8 cellular contexts compared by ENCODE assay signal in the genomic region with DNA sequence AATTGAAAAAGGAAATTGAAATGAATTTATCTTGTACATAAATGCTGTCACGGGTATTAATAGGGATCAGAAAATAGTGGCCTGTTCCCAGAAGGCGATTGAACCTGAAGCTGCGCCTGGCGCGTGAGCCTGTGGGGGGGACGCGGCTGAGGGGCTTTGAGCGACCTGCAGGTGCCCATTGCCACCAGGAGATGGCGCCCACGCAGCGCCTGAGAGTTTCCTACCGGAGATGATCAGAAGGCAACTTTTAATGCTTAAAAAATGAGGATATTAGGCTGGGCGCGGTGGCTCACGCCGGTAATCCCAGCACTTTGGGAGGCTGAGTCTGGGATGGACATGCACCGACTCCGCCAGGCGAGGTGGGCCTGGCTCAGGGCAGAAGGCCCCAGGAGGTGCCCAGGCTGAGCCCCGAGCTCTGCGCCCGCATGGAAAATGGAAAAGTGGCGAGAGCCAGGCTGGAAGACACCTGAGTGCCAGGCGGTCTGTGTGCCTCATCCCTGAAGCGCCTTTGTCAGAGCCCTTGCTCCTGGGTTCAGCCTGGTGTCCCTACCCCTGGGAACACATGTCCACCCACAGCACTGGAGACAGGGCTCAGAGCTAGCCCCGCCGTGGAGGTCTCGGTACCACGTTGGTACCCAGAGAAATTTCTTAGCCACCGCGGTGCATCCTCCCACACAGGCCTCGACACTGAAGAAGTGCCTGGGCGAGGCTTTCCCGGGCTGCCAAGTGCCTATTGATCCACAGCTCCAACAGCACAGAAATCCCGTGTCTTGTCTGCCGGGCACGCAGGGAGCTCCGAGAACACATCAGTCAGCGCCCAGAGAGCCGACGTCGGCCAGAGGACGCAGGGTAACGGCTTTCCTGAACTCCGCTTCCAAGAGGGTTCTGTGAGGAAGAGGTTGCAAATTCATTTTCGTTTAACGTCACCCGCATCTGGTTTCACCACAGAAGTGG.
A peak's percentile ranks its signal among the peaks of the same experiment; 100 is the strongest.
DNase-seq lines count a peak whose midpoint lies in the region; ATAC-seq and TF ChIP-seq lines count a peak whose summit lies in the region.

No MANE protein-coding gene starts in this region.

- no peak overlapping the region for H3K27ac Mint-ChIP-seq in activated CD8-positive, alpha-beta T cell treated with anti-CD3 and anti-CD28 coated beads for 36 hours
- no peak overlapping the region for H3K27ac Mint-ChIP-seq in endothelial cell (ENCODE audit: unreplicated experiment)

- CTCF ChIA-PET in activated CD8-positive, alpha-beta T cell treated with anti-CD3 and anti-CD28 coated beads for 36 hours (lab: Charles Lee) = interaction anchor here (0.7 to 2.2 kb wide), 16 partner anchors 11 to 273 kb away, joined by 3 to 13 read pairs (median 4); no protein-coding TSS in a partner anchor

- H3K27me3 Mint-ChIP-seq in activated CD8-positive, alpha-beta T cell treated with anti-CD3 and anti-CD28 coated beads for 36 hours = no peaks in the 10 kb centered on the region
- H3K27me3 Mint-ChIP-seq in endothelial cell (ENCODE audit: unreplicated experiment) = peaks cover 10% of the 10 kb centered on the region

- intact Hi-C loops in activated CD8-positive, alpha-beta T cell treated with anti-CD3 and anti-CD28 coated beads for 36 hours (cut with micrococcal nuclease) = loop anchor here (10.0 kb wide), 1 partner anchor 140 kb away; no protein-coding TSS in a partner anchor

- TF ChIP-seq CTCF in activated CD8-positive, alpha-beta T cell treated with anti-CD3 and anti-CD28 coated beads for 36 hours (IDR thresholded peaks at IDR 0.05) = peak; percentile 94
- TF ChIP-seq CTCF in endothelial cell (IDR thresholded peaks at IDR 0.05; ENCODE audit: unreplicated experiment) = peak; percentile 78

- no peaks in the 10 kb centered on the region for H3K9me3 Mint-ChIP-seq in activated CD8-positive, alpha-beta T cell treated with anti-CD3 and anti-CD28 coated beads for 36 hours
- H3K9me3 Mint-ChIP-seq in endothelial cell (ENCODE audit: unreplicated experiment) = no peaks in the 10 kb centered on the region

- ATAC-seq in activated CD8-positive, alpha-beta T cell treated with anti-CD3 and anti-CD28 coated beads for 36 hours = peak; percentile 84
- ATAC-seq in stimulated activated naive CD8-positive, alpha-beta T cell treated with anti-CD3 and anti-CD28 coated beads, Interleukin-15, Interleukin-2, amounts not matched to agents 100 U/mL and 50 U/mL, for 24 hours = peak; percentile 57
- no peak for ATAC-seq in GM21381 (IDR thresholded peaks at IDR 0.05; ENCODE audit: unreplicated experiment)

- no peaks in the 10 kb centered on the region for H3K36me3 Mint-ChIP-seq in activated CD8-positive, alpha-beta T cell treated with anti-CD3 and anti-CD28 coated beads for 36 hours (ENCODE audit: low read depth)
- H3K36me3 Mint-ChIP-seq in endothelial cell (ENCODE audit: low read depth, unreplicated experiment) = peaks cover 15% of the 10 kb centered on the region

- DNase-seq in activated gamma-delta T cell treated with Interleukin-2 at 50 U/mL for 16 hours (peak; percentile 40), activated gamma-delta T cell (lab: John Stamatoyannopoulos, UW) (no peak), NCI-H2227 (lab: John Stamatoyannopoulos, UW; ENCODE audit: unreplicated experiment) (peak; percentile 71), endothelial cell (ENCODE audit: low spot score) (peak; percentile 81), mucosa of gallbladder (ENCODE audit: low spot score) (peak; percentile 43)
- DNase-seq in activated CD8-positive, alpha-beta T cell treated with anti-CD3 and anti-CD28 coated beads for 36 hours = peak; percentile 73
- DNase-seq in stimulated activated naive CD8-positive, alpha-beta T cell treated with anti-CD3 and anti-CD28 coated beads, Interleukin-15, Interleukin-2, amounts not matched to agents 100 U/mL and 50 U/mL, for 24 hours = peak; percentile 72

- H3K4me3 Mint-ChIP-seq in activated CD8-positive, alpha-beta T cell treated with anti-CD3 and anti-CD28 coated beads for 36 hours = no peak overlapping the region
- H3K4me3 Mint-ChIP-seq in endothelial cell (ENCODE audit: unreplicated experiment) = no peak overlapping the region

- POLR2A ChIA-PET in activated CD8-positive, alpha-beta T cell treated with anti-CD3 and anti-CD28 coated beads for 36 hours (lab: Charles Lee) = no interaction called here

- no peaks in the 10 kb centered on the region for H3K4me1 Mint-ChIP-seq in activated CD8-positive, alpha-beta T cell treated with anti-CD3 and anti-CD28 coated beads for 36 hours (ENCODE audit: low read depth)
- H3K4me1 Mint-ChIP-seq in endothelial cell (ENCODE audit: unreplicated experiment) = no peaks in the 10 kb centered on the region
